ENCODE assay signal across 15 cellular contexts in genomic region chr4:102562995-102563394, GRCh38.
DNase-seq lines count a peak whose midpoint lies in the region; ATAC-seq, FAIRE-seq and TF ChIP-seq lines count a peak whose summit lies in the region.
"Had no signal": no experiment of that assay in that cellular context is flagged by ENCODE, and none has a peak within 500 bp of the region (broad histone marks: within the 10 kb centered on the region; RNA-seq: fewer than 3 reads in every experiment).

No MANE protein-coding gene starts in this region.

- CTCF ChIA-PET in GM12878 (lab: Yijun Ruan, JAX) = interaction anchor here (0.8 to 3.3 kb wide), 5 partner anchors 17 to 35 kb away, joined by 3 to 12 read pairs (median 4); no protein-coding TSS in a partner anchor

- no peaks in the 10 kb centered on the region for H4K20me1 ChIP-seq in GM12878 (ENCODE audit: control insufficient read depth, insufficient read depth)

- no peak overlapping the region for H3K18ac ChIP-seq in mesenchymal stem cell (ENCODE audit: low read depth in 1 of 2, low read length in 2 of 2)

- no peak overlapping the region for H3K9ac ChIP-seq in GM12878 (ENCODE audit: control insufficient read depth, insufficient read depth, low read length)
- H3K9ac ChIP-seq in mesenchymal stem cell (ENCODE audit: low read length) = no peak overlapping the region
- H3K9ac ChIP-seq: neural progenitor cell had no signal

- 0% methylated on average over 1 of the region's 1 CpG for WGBS in GM12878 (ENCODE audit: insufficient coverage, insufficient replicate concordance, low lambda C conversion rate, missing lambda C conversion rate)
- no CpG with 5 or more reads among the region's 1 CpG for WGBS in mesenchymal stem cell

- no TSS peak for BruUV-seq in GM12878 (replicated peaks; lab: Mats Ljungman, UMichigan)

- H3K79me1 ChIP-seq in mesenchymal stem cell (replicated peaks; ENCODE audit: low read length, poor library complexity, severe bottlenecking) = peaks cover 32% of the 10 kb centered on the region

- no peak overlapping the region for H2BK120ac ChIP-seq in mesenchymal stem cell (ENCODE audit: low read depth, low read length)

- in situ Hi-C loops in GM12878 (cut with MboI) = no loop called here

- H3K27me3 ChIP-seq in GM12878 (replicated peaks in 1 of 2; ENCODE audit: control insufficient read depth in 2 of 2, insufficient read depth in 2 of 2, low read length in 1 of 2) = no peaks in the 10 kb centered on the region
- H3K27me3 ChIP-seq in mesenchymal stem cell (ENCODE audit: control insufficient read depth in 1 of 2, insufficient read depth in 1 of 2, low read length in 2 of 2) = no peaks in the 10 kb centered on the region
- H3K27me3 ChIP-seq: neural progenitor cell had no signal

- H3K4me3 Mint-ChIP-seq in activated CD4-positive, alpha-beta T cell treated with anti-CD3 and anti-CD28 coated beads, Interleukin-2, amount 10 ng/mL, durations not matched to agents 24 days and 14 days = peak overlapping the region; percentile 6
- no peak overlapping the region for H3K4me3 Mint-ChIP-seq in stimulated activated memory B cell treated with anti-CD40 and anti-IgM and Interleukin-4, amounts not matched to agents 10 μg/mL and 1 μg/mL and 100 μg/mL, for 72 hours
- H3K4me3 Mint-ChIP-seq: neural progenitor cell had no signal

- ATAC-seq in GM12878 (peak; percentile 5; the same call in 2 of the 3 replicates), GM18861 (IDR thresholded peaks at IDR 0.05; ENCODE audit: unreplicated experiment) (no peak)
- no peak for ATAC-seq in stimulated activated memory B cell treated with anti-CD40 and anti-IgM and Interleukin-4, amounts not matched to agents 10 μg/mL and 1 μg/mL and 100 μg/mL, for 72 hours
- ATAC-seq: Panc1 had no signal

- H2BK12ac ChIP-seq in mesenchymal stem cell (ENCODE audit: low read length in 2 of 2) = no peak overlapping the region

- no peak overlapping the region for H2BK5ac ChIP-seq in mesenchymal stem cell (ENCODE audit: low read depth, low read length, poor library complexity, severe bottlenecking)

- H3K79me2 ChIP-seq in GM12878 (ENCODE audit: control insufficient read depth, insufficient read depth, low read length) = peaks cover 60% of the 10 kb centered on the region

- H3K4me3 ChIP-seq in GM12878 (no peak overlapping the region), mesenchymal stem cell (ENCODE audit: insufficient read depth in 1 of 2, low read depth in 1 of 2, low read length in 2 of 2) (no peak overlapping the region)
- H3K4me3 ChIP-seq: coronary artery, neural progenitor cell had no signal

- H3K27ac Mint-ChIP-seq in activated CD4-positive, alpha-beta T cell treated with anti-CD3 and anti-CD28 coated beads, Interleukin-2, amount 10 ng/mL, durations not matched to agents 24 days and 14 days = peak overlapping the region; percentile 34
- H3K27ac Mint-ChIP-seq in stimulated activated memory B cell treated with anti-CD40 and anti-IgM and Interleukin-4, amounts not matched to agents 10 μg/mL and 1 μg/mL and 100 μg/mL, for 72 hours = peak overlapping the region; percentile 89
- H3K27ac Mint-ChIP-seq: neural progenitor cell had no signal

- TF ChIP-seq RAD21 in GM12878 (IDR thresholded peaks at IDR 0.05; ENCODE audit: insufficient read depth, low read depth, low read length) = no peak

- no peak overlapping the region for H3K23ac ChIP-seq in mesenchymal stem cell (ENCODE audit: low read length in 2 of 2)

- H3K36me3 Mint-ChIP-seq in activated CD4-positive, alpha-beta T cell treated with anti-CD3 and anti-CD28 coated beads, Interleukin-2, amount 10 ng/mL, durations not matched to agents 24 days and 14 days (ENCODE audit: low read depth) = peaks cover 69% of the 10 kb centered on the region
- H3K36me3 Mint-ChIP-seq in stimulated activated memory B cell treated with anti-CD40 and anti-IgM and Interleukin-4, amounts not matched to agents 10 μg/mL and 1 μg/mL and 100 μg/mL, for 72 hours = peaks cover 69% of the 10 kb centered on the region
- H3K36me3 Mint-ChIP-seq: neural progenitor cell had no signal

- no peak overlapping the region for H4K91ac ChIP-seq in mesenchymal stem cell (ENCODE audit: low read length)

- POLR2A ChIA-PET in GM12878 (lab: Charles Lee) = interaction anchor here (0.7 to 7.5 kb wide), 5 partner anchors 8 to 52 kb away, joined by 3 to 52 read pairs (median 6); no protein-coding TSS in a partner anchor

- H2BK15ac ChIP-seq in mesenchymal stem cell (ENCODE audit: low read depth, poor library complexity, severe bottlenecking) = no peak overlapping the region

- no peaks in the 10 kb centered on the region for H3K9me3 Mint-ChIP-seq in activated CD4-positive, alpha-beta T cell treated with anti-CD3 and anti-CD28 coated beads, Interleukin-2, amount 10 ng/mL, durations not matched to agents 24 days and 14 days
- no peaks in the 10 kb centered on the region for H3K9me3 Mint-ChIP-seq in stimulated activated memory B cell treated with anti-CD40 and anti-IgM and Interleukin-4, amounts not matched to agents 10 μg/mL and 1 μg/mL and 100 μg/mL, for 72 hours
- H3K9me3 Mint-ChIP-seq: neural progenitor cell had no signal

- no peak for DNase-seq in activated CD4-positive, alpha-beta T cell treated with anti-CD3 and anti-CD28 coated beads, Interleukin-2, amount 10 ng/mL, durations not matched to agents 24 days and 14 days
- no peak for DNase-seq in activated CD4-positive, alpha-beta T cell treated with anti-CD3 and anti-CD28 coated beads, Interleukin-2, amount 50 U/mL, for 48 hours
- DNase-seq in LHCN-M2 (ENCODE audit: low read depth) (peak; percentile 31), GM12878 (ENCODE audit: low read depth, low spot score) (no peak), mesenchymal stem cell (no peak), NCI-H2107 (lab: John Stamatoyannopoulos, UW) (no peak)
- DNase-seq: 8988T, NCI-H1048, NCI-H748 treated with DMSO at 0.1 percent for 48 hours, WERI-Rb-1 had no signal

- H3K4me1 ChIP-seq in GM12878 (ENCODE audit: control insufficient read depth, insufficient read depth, low read length) = peaks cover 45% of the 10 kb centered on the region
- no peaks in the 10 kb centered on the region for H3K4me1 ChIP-seq in mesenchymal stem cell (ENCODE audit: control insufficient read depth, insufficient read depth, low read depth, low read length)
- H3K4me1 ChIP-seq: neural progenitor cell had no signal

- H4K8ac ChIP-seq in mesenchymal stem cell (ENCODE audit: low read length) = no peak overlapping the region

- H3K14ac ChIP-seq in mesenchymal stem cell (ENCODE audit: low read length in 2 of 2) = no peak overlapping the region

- SMC1A ChIA-PET in GM12878 (lab: Charles Lee; ENCODE audit: uncharacterized antibody, unreplicated experiment) = interaction anchor here (0.6 to 5.2 kb wide), 10 partner anchors 16 to 90 kb away, joined by 3 to 39 read pairs (median 6); no protein-coding TSS in a partner anchor

- H2AK5ac ChIP-seq in mesenchymal stem cell (ENCODE audit: low read length, severe bottlenecking) = no peak overlapping the region

- no peaks in the 10 kb centered on the region; the same call in 1 of the 3 replicates for H3K9me3 ChIP-seq in GM12878 (replicated peaks; ENCODE audit: control insufficient read depth, insufficient read depth, low read length)
- H3K9me3 ChIP-seq in mesenchymal stem cell (ENCODE audit: control insufficient read depth, low read length) = no peaks in the 10 kb centered on the region

- H3K36me3 ChIP-seq in GM12878 (ENCODE audit: control insufficient read depth in 2 of 2, insufficient read depth in 2 of 2, low read length in 1 of 2) (peaks cover 2 to 33% of the 10 kb centered on the region in 2 experiments), mesenchymal stem cell (ENCODE audit: control insufficient read depth in 1 of 2, insufficient read depth in 2 of 2, low read depth in 1 of 2, low read length in 2 of 2) (peaks cover 0 to 12% of the 10 kb centered on the region in 2 experiments)
- H3K36me3 ChIP-seq: neural progenitor cell, WERI-Rb-1 had no signal

- H3K27me3 Mint-ChIP-seq in activated CD4-positive, alpha-beta T cell treated with anti-CD3 and anti-CD28 coated beads, Interleukin-2, amount 10 ng/mL, durations not matched to agents 24 days and 14 days = no peaks in the 10 kb centered on the region
- H3K27me3 Mint-ChIP-seq in stimulated activated memory B cell treated with anti-CD40 and anti-IgM and Interleukin-4, amounts not matched to agents 10 μg/mL and 1 μg/mL and 100 μg/mL, for 72 hours = no peaks in the 10 kb centered on the region

- RAD21 ChIA-PET in GM12878 (lab: Charles Lee; ENCODE audit: unreplicated experiment) = interaction anchor here (0.8 to 2.7 kb wide), 5 partner anchors 13 to 24 kb away, joined by 3 to 7 read pairs (median 3); no protein-coding TSS in a partner anchor

- no peak overlapping the region for H3K4ac ChIP-seq in mesenchymal stem cell (ENCODE audit: low read depth in 1 of 2, low read length in 2 of 2)

- H3K27ac ChIP-seq in GM12878 (ENCODE audit: control insufficient read depth, insufficient read depth) (peak overlapping the region; percentile 65), mesenchymal stem cell (ENCODE audit: low read length, poor library complexity, severe bottlenecking) (no peak overlapping the region)
- H3K27ac ChIP-seq: coronary artery, neural progenitor cell, WERI-Rb-1 had no signal

- H2AFZ ChIP-seq in GM12878 (ENCODE audit: control insufficient read depth, low read depth, low read length) (no peak overlapping the region), mesenchymal stem cell (ENCODE audit: low read depth, low read length) (no peak overlapping the region)
- H2AFZ ChIP-seq: neural progenitor cell had no signal

- H3K4me2 ChIP-seq in GM12878 (ENCODE audit: control insufficient read depth, insufficient read depth) (no peak overlapping the region), mesenchymal stem cell (ENCODE audit: low read length, poor library complexity, severe bottlenecking) (no peak overlapping the region)
- H3K4me2 ChIP-seq: neural progenitor cell had no signal

- no peak for TF ChIP-seq POLR2A in GM12878 (IDR thresholded peaks at IDR 0.05; ENCODE audit: low read depth, low read length)

- no peak for FAIRE-seq in GM12878 (lab: Jason Lieb, UNC)

- TF ChIP-seq CTCF in GM12878 (IDR thresholded peaks at IDR 0.05 in 2 of 3, conservative IDR thresholded peaks at IDR 0.05 in 1 of 3; ENCODE audit: control insufficient read depth in 2 of 3, extremely low read depth in 1 of 3, insufficient read depth in 1 of 3, low read depth in 3 of 3, low read length in 3 of 3) = no peak

- peaks cover 74% of the 10 kb centered on the region for H3K4me1 Mint-ChIP-seq in activated CD4-positive, alpha-beta T cell treated with anti-CD3 and anti-CD28 coated beads, Interleukin-2, amount 10 ng/mL, durations not matched to agents 24 days and 14 days
- H3K4me1 Mint-ChIP-seq in stimulated activated memory B cell treated with anti-CD40 and anti-IgM and Interleukin-4, amounts not matched to agents 10 μg/mL and 1 μg/mL and 100 μg/mL, for 72 hours = peaks cover 84% of the 10 kb centered on the region
- H3K4me1 Mint-ChIP-seq: neural progenitor cell had no signal

- intact Hi-C loops in activated CD4-positive, alpha-beta T cell treated with anti-CD3 and anti-CD28 coated beads, Interleukin-2, amount 10 ng/mL, durations not matched to agents 24 days and 14 days (cut with micrococcal nuclease) = no loop called here
- intact Hi-C loops in GM12878 (cut with micrococcal nuclease; ENCODE audit: unreplicated experiment) = no loop called here

- no peak for TF ChIP-seq EP300 in GM12878 (IDR thresholded peaks at IDR 0.05; ENCODE audit: borderline replicate concordance in 1 of 2, control insufficient read depth in 1 of 2, low read depth in 2 of 2, low read length in 2 of 2)

TF ChIP-seq in GM12878, 131 proteins besides CTCF, POLR2A, EP300 and RAD21 (continues in another document):
- peak; percentile 23; the same call in 1 of the 2 replicates for TF ChIP-seq RUNX3 (IDR thresholded peaks at IDR 0.05; ENCODE audit: low read length)
